15 cellular contexts compared by ENCODE assay signal in the genomic region with DNA sequence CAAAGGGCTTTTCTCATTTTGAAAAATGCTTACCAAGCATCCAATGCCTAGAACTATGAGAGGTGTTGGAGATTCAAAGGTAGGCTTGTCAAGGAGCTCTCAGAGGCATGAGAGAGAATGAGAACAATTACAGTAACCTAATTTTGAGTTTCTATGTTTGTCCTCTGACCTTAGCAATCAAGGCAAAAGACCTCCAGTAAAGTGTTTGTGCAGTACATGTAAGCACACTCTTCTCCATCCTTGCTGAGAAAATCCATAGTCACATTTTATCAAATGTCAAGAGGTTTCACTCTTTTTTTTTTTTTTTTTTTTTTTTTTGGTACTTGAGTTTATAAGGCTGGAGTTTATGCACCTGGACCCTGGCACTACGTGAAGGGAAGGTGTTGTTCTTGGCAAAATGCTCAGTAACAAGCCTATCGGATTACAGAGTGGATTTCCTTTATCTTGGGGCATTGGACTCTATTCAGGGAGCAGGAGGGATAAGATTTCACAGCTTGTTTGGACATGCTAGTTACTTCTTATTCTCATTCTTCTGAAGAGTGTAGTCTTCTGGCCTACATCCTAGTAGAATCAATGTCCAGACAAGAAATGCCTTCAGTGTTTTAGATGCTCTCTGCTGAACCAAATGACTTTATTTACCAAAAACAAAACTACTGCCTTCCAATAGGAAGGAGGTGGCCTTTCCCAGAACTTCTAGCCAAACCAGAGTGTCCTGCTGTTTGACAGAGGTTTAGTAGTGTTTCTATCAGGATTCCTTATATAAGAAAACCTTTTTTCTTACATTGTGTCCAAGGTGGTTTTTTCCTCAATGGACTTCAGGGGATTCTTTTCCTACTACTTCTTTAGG. TPM values are rescaled to one million over a fixed set of nuclear protein-coding genes. Genes with fewer than 3 reads are reported as not detected.
DNase-seq lines count a peak whose midpoint lies in the region; ATAC-seq and TF ChIP-seq lines count a peak whose summit lies in the region.
"Had no signal": no experiment of that assay in that cellular context is flagged by ENCODE, and none has a peak within 500 bp of the region (broad histone marks: within the 10 kb centered on the region; RNA-seq: fewer than 3 reads in every experiment).

No MANE protein-coding gene starts in this region.

- H3K27ac ChIP-seq in foreskin keratinocyte (no peak overlapping the region), spleen (no peak overlapping the region)
- H3K27ac ChIP-seq: heart right ventricle, PC-9 had no signal

- H3K9me3 ChIP-seq in spleen, result no peaks in the 10 kb centered on the region

- no peaks in the 10 kb centered on the region for H3K27me3 ChIP-seq in foreskin keratinocyte
- H3K27me3 ChIP-seq in spleen (replicated peaks in 1 of 7), result no peaks in the 10 kb centered on the region
- H3K27me3 ChIP-seq: heart right ventricle had no signal

- ATAC-seq in foreskin keratinocyte, result peak; percentile 42
- ATAC-seq: SK-N-SH treated with all-trans-retinoic acid at 6 μM for 48 hours had no signal

- H3K4me1 ChIP-seq in foreskin keratinocyte (peaks cover 34% of the 10 kb centered on the region), spleen (no peaks in the 10 kb centered on the region)

- DNase-seq in COLO668 (lab: John Stamatoyannopoulos, UW; ENCODE audit: unreplicated experiment) (peak; percentile 3), HPDE6-E6E7 (ENCODE audit: extremely low spot score) (peak; percentile 59), NCI-H2196 treated with DMSO at 0.1 percent for 48 hours (lab: John Stamatoyannopoulos, UW; ENCODE audit: unreplicated experiment) (peak; percentile 76), foreskin keratinocyte (peak; percentile 54 to 79), anterior cingulate cortex (lab: John Stamatoyannopoulos, UW) (no peak), spleen (no peak)
- no peak for DNase-seq in stimulated activated CD4-positive, alpha-beta T cell treated with anti-CD3 and anti-CD28 coated beads, Interleukin-4, amount 100 ng/mL, for 24 hours
- no peak for DNase-seq in activated CD4-positive, CD25-positive, alpha-beta regulatory T cell treated with anti-CD3 and anti-CD28 coated beads, Interleukin-2, amount 50 U/mL, for 72 hours
- DNase-seq: GDM1; heart right ventricle; islet precursor cell; Kasumi-1; PC-9; stimulated activated CD4-positive, alpha-beta T cell treated with anti-CD3 and anti-CD28 coated beads, Interleukin-4, amount 100 ng/mL, for 4 hours had no signal

- TF ChIP-seq POLR2A in spleen (IDR thresholded peaks at IDR 0.05), result no peak

- H3K36me3 ChIP-seq in spleen, result no peaks in the 10 kb centered on the region
- H3K36me3 ChIP-seq: heart right ventricle had no signal

- TF ChIP-seq CTCF in foreskin keratinocyte (conservative IDR thresholded peaks at IDR 0.05) (no peak), spleen (IDR thresholded peaks at IDR 0.05 in 8 of 11, conservative IDR thresholded peaks at IDR 0.05 in 3 of 11) (no peak)

- intact Hi-C loops in spleen (cut with DNase I; ENCODE audit: low total_unique reads), result no loop called here

- WGBS in spleen, 5 donors, result 76 to 96% (median 87%) methylated on average over 2 of the region's 2 CpGs

- no peak overlapping the region for H3K4me3 ChIP-seq in spleen
- H3K4me3 ChIP-seq: heart right ventricle, PC-9 had no signal

RNA-seq across cellular contexts. Expression of gene KCNJ2, which starts 21.9 kb away (rescaled TPM):
- total RNA-seq in foreskin keratinocyte (0.10 and 0.28 TPM in 2 replicates), spleen (10 to 100 TPM; 19.1 to 34.1 (median 25.0) TPM)
- polyA plus RNA-seq in foreskin keratinocyte (0.01 and 0.03 TPM in 2 replicates), spleen (1 to 10 TPM in 2 of 3 donors, under 1 TPM in 1; 0.91 to 2.3 (median 1.0) TPM)
- total RNA-seq: PC-9 had no signal

Comparison
In these comparisons a context has a peak if more than half of its experiments do, and no peak if none do; other contexts are left out.
1. DNase-seq: peak in COLO668 (single experiment), HPDE6-E6E7 (single experiment), NCI-H2196 treated with DMSO at 0.1 percent for 48 hours (single experiment) and foreskin keratinocyte (2 of 2); none in stimulated activated CD4-positive, alpha-beta T cell treated with anti-CD3 and anti-CD28 coated beads, Interleukin-4, amount 100 ng/mL, for 24 hours (single experiment), activated CD4-positive, CD25-positive, alpha-beta regulatory T cell treated with anti-CD3 and anti-CD28 coated beads, Interleukin-2, amount 50 U/mL, for 72 hours (single experiment), anterior cingulate cortex (0 of 58) and spleen (single experiment).
2. RNA of gene KCNJ2, which starts 21.9 kb away (total RNA-seq): 19.1 to 34.1 TPM in spleen; 0.10 to 0.28 TPM in foreskin keratinocyte; every median in the first group is over 10 times any median in the second.